10 cellular contexts compared by ENCODE assay signal in genomic region chr4:1194028-1194900, GRCh38. TPM values are rescaled to one million over a fixed set of nuclear protein-coding genes. Genes with fewer than 3 reads are reported as not detected.
A peak's percentile ranks its signal among the peaks of the same experiment; 100 is the strongest.
DNase-seq lines count a peak whose midpoint lies in the region; ATAC-seq and TF ChIP-seq lines count a peak whose summit lies in the region.
"Had no signal": no experiment of that assay in that cellular context is flagged by ENCODE, and none has a peak within 500 bp of the region (broad histone marks: within the 10 kb centered on the region; RNA-seq: fewer than 3 reads in every experiment).

No MANE protein-coding gene starts in this region.

- no peaks in the 10 kb centered on the region for H3K79me1 ChIP-seq in H9 (ENCODE audit: insufficient read depth, low read depth, low read length, poor library complexity, severe bottlenecking)

- no peak overlapping the region for H3T11ph ChIP-seq in H9 (ENCODE audit: low read length)

- peaks cover 15% of the 10 kb centered on the region for H3K27me3 Mint-ChIP-seq in H9 (ENCODE audit: low read depth)
- no peaks in the 10 kb centered on the region for H3K27me3 Mint-ChIP-seq in stimulated activated naive CD8-positive, alpha-beta T cell treated with anti-CD3 and anti-CD28 coated beads, Interleukin-15, amount 100 ng/mL, for 72 hours
- H3K27me3 Mint-ChIP-seq: T-helper 17 cell had no signal

- peaks cover 0 to 6% of the 10 kb centered on the region in 2 experiments; a peak in 1 of 5 replicates for H3K9me3 Mint-ChIP-seq in H9
- H3K9me3 Mint-ChIP-seq in stimulated activated naive CD8-positive, alpha-beta T cell treated with anti-CD3 and anti-CD28 coated beads, Interleukin-15, amount 100 ng/mL, for 72 hours, result no peaks in the 10 kb centered on the region

- no peak overlapping the region for H4K91ac ChIP-seq in H9 (ENCODE audit: insufficient read length, low read depth, low read length)

- no peak overlapping the region for H2BK5ac ChIP-seq in H9 (ENCODE audit: insufficient read length, low read length)

- WGBS in H9 (ENCODE audit: extremely low coverage, insufficient read length, low lambda C conversion rate), result no CpG with 5 or more reads among the region's 52 CpGs

- no peaks in the 10 kb centered on the region; a peak in 1 of 7 replicates for H3K36me3 Mint-ChIP-seq in H9 (ENCODE audit: insufficient read depth in 1 of 3, low read depth in 3 of 3)

- no peaks in the 10 kb centered on the region for H3K9me3 ChIP-seq in H9 (ENCODE audit: control insufficient read depth, low read depth, low read length)

- no peak overlapping the region for H3K18ac ChIP-seq in H9 (ENCODE audit: insufficient read length, low read depth, low read length)

- no peak overlapping the region for H2BK120ac ChIP-seq in H9 (ENCODE audit: low read depth, low read length, poor library complexity, severe bottlenecking)

- H3K27me3 ChIP-seq in H9 (ENCODE audit: insufficient read depth, low read length), result no peaks in the 10 kb centered on the region

- no peak overlapping the region for H3K14ac ChIP-seq in H9 (ENCODE audit: insufficient read depth, low read length)

- H2BK15ac ChIP-seq in H9 (ENCODE audit: low read depth, low read length), result no peak overlapping the region

- H3K23ac ChIP-seq in H9 (ENCODE audit: insufficient read length, low read depth, low read length), result no peak overlapping the region

- no peak overlapping the region for H3K56ac ChIP-seq in H9 (ENCODE audit: insufficient read length, low read depth, low read length)

- no peak for TF ChIP-seq CTCF in H9 (conservative IDR thresholded peaks at IDR 0.05)

- H3K4me1 Mint-ChIP-seq in H9, result no peaks in the 10 kb centered on the region
- H3K4me1 Mint-ChIP-seq in stimulated activated naive CD8-positive, alpha-beta T cell treated with anti-CD3 and anti-CD28 coated beads, Interleukin-15, amount 100 ng/mL, for 72 hours, result peaks cover 6% of the 10 kb centered on the region

- no peaks in the 10 kb centered on the region for H3K79me2 ChIP-seq in H9 (ENCODE audit: insufficient read depth, low read length)

- H3K27ac Mint-ChIP-seq in H9, result no peak overlapping the region
- H3K27ac Mint-ChIP-seq in stimulated activated naive CD8-positive, alpha-beta T cell treated with anti-CD3 and anti-CD28 coated beads, Interleukin-15, amount 100 ng/mL, for 72 hours, result no peak overlapping the region
- H3K27ac Mint-ChIP-seq: T-helper 17 cell had no signal

- H3K4me1 ChIP-seq in H9 (ENCODE audit: insufficient read depth, low read length), result no peaks in the 10 kb centered on the region

- no peak overlapping the region for H3K4ac ChIP-seq in H9 (ENCODE audit: low read depth, low read length)

- no peak overlapping the region for H3K4me2 ChIP-seq in H9 (ENCODE audit: insufficient read depth, insufficient read length, low read length)

- H3K27ac ChIP-seq in H9 (ENCODE audit: insufficient read length, low read depth, low read length), result no peak overlapping the region

- H3K23me2 ChIP-seq in H9 (ENCODE audit: insufficient read length, low read depth, low read length, poor library complexity, severe bottlenecking), result no peaks in the 10 kb centered on the region

- DNase-seq in H9, result peak; percentile 62
- peak; percentile 55 for DNase-seq in astrocyte of the hippocampus (ENCODE audit: low read depth, low spot score)
- DNase-seq in iPS-NIHi11 (ENCODE audit: low spot score), result peak; percentile 78
- DNase-seq in stimulated activated naive CD8-positive, alpha-beta T cell treated with anti-CD3 and anti-CD28 coated beads, Interleukin-15, amount 100 ng/mL, for 72 hours, result no peak
- DNase-seq in dedifferentiated amniotic fluid mesenchymal stem cell (ENCODE audit: extremely low spot score), result no peak
- DNase-seq in NCI-H2029 (lab: John Stamatoyannopoulos, UW), result no peak
- DNase-seq in Kasumi-1 (lab: John Stamatoyannopoulos, UW), result no peak
- DNase-seq: effector CD8-positive, alpha-beta T cell had no signal

- no peaks in the 10 kb centered on the region for H4K20me1 ChIP-seq in H9 (ENCODE audit: control insufficient read depth, insufficient read depth, insufficient read length)

- H2AK5ac ChIP-seq in H9 (ENCODE audit: insufficient read length, low read length), result no peak overlapping the region

- H2BK12ac ChIP-seq in H9 (ENCODE audit: insufficient read length, low read depth, low read length), result no peak overlapping the region

- ATAC-seq in stimulated activated naive CD8-positive, alpha-beta T cell treated with anti-CD3 and anti-CD28 coated beads, Interleukin-15, amount 100 ng/mL, for 72 hours, result peak; percentile 17
- ATAC-seq in GM21360 (IDR thresholded peaks at IDR 0.05; ENCODE audit: unreplicated experiment), result no peak
- ATAC-seq: T-helper 17 cell had no signal

- H3K4me3 Mint-ChIP-seq in H9, result no peak overlapping the region
- H3K4me3 Mint-ChIP-seq in stimulated activated naive CD8-positive, alpha-beta T cell treated with anti-CD3 and anti-CD28 coated beads, Interleukin-15, amount 100 ng/mL, for 72 hours, result no peak overlapping the region
- H3K4me3 Mint-ChIP-seq: T-helper 17 cell had no signal

- H4K8ac ChIP-seq in H9 (replicated peaks; ENCODE audit: insufficient read length, low read depth, low read length), result no peak overlapping the region

- H3K9ac ChIP-seq in H9 (ENCODE audit: extremely low read depth, insufficient read length, low read length), result no peak overlapping the region

- H4K5ac ChIP-seq in H9 (ENCODE audit: insufficient read length, low read depth, low read length), result no peak overlapping the region

- no peak overlapping the region for H2AFZ ChIP-seq in H9 (ENCODE audit: low read length)

- no peak overlapping the region for H2BK20ac ChIP-seq in H9 (ENCODE audit: low read depth, low read length, poor library complexity, severe bottlenecking)

RNA-seq across cellular contexts. Expression of gene SPON2, which starts 21.9 kb away (rescaled TPM):
- 1.7 and 2.3 TPM in 2 replicates for total RNA-seq in H9 (2021)

RNA-seq across cellular contexts. Expression of gene CTBP1, which starts 54.7 kb away (rescaled TPM):
- total RNA-seq in H9 (2021), result 128 and 136 TPM in 2 replicates

Comparison
In these comparisons a context has a peak if more than half of its experiments do, and no peak if none do; other contexts are left out.
1. DNase-seq: peak in H9 (single experiment), astrocyte of the hippocampus (single experiment) and iPS-NIHi11 (single experiment); none in stimulated activated naive CD8-positive, alpha-beta T cell treated with anti-CD3 and anti-CD28 coated beads, Interleukin-15, amount 100 ng/mL, for 72 hours (0 of 2), dedifferentiated amniotic fluid mesenchymal stem cell (single experiment), NCI-H2029 (single experiment) and Kasumi-1 (0 of 2).